In the genomic region with DNA sequence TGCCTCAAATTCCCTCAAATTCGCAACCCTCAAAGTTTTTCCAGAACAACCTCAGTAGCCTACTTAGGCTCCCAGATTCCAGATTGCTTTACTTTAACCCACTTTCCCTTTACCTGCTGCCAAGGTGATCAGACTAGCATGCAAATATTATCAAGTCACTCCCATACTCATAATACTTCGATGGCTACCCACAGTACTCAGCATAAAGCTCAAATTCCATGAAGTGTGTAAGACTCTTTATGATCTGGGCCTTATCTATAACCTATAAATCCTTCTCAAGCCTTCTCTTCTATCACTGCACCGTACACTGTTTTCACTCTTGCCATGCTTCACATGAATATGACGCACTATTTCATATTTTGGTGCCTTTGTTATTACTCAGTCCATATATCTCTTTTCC, we compare ENCODE assay signal across 28 cellular contexts.
"Had no signal": no experiment of that assay in that cellular context is flagged by ENCODE, and none has a peak within 500 bp of the region (broad histone marks: within the 10 kb centered on the region; RNA-seq: fewer than 3 reads in every experiment).

No MANE protein-coding gene starts in this region.

- H3K4me1 ChIP-seq: left lung, vagina had no signal

- DNase-seq: dermis blood vessel endothelial cell; effector memory CD4-positive, alpha-beta T cell; foreskin keratinocyte; heart left ventricle; kidney; left lung; mesenchymal stem cell; naive thymus-derived CD4-positive, alpha-beta T cell; nephron progenitor cell; occipital lobe; ovary; posterior cingulate gyrus; psoas muscle; right cardiac atrium; sigmoid colon; spleen; stimulated activated CD4-positive, alpha-beta T cell treated with anti-CD3 and anti-CD28 coated beads, Interleukin-4, amount 100 ng/mL, for 4 hours; stimulated activated naive CD8-positive, alpha-beta T cell treated with anti-CD3 and anti-CD28 coated beads, Interleukin-15, Interleukin-2, amounts not matched to agents 100 U/mL and 50 U/mL, for 24 hours; substantia nigra; upper lobe of right lung had no signal

- H3K27ac Mint-ChIP-seq: mesothelial cell of epicardium; naive thymus-derived CD4-positive, alpha-beta T cell; nephron progenitor cell; stimulated activated memory B cell treated with anti-CD40 and anti-IgM and Interleukin-4, amounts not matched to agents 10 μg/mL and 1 μg/mL and 100 μg/mL, for 72 hours had no signal

- ATAC-seq: foreskin keratinocyte; gastroesophageal sphincter; heart left ventricle; left lung; naive thymus-derived CD4-positive, alpha-beta T cell; psoas muscle; right cardiac atrium; stimulated activated memory B cell treated with anti-CD40 and anti-IgM and Interleukin-4, amounts not matched to agents 10 μg/mL and 1 μg/mL and 100 μg/mL, for 72 hours; stimulated activated naive CD8-positive, alpha-beta T cell treated with anti-CD3 and anti-CD28 coated beads, Interleukin-15, Interleukin-2, amounts not matched to agents 100 U/mL and 50 U/mL, for 24 hours; upper lobe of right lung had no signal

- H3K27me3 ChIP-seq: esophagus muscularis mucosa, foreskin keratinocyte, gastroesophageal sphincter, heart left ventricle, hepatocyte, left lung, ovary, sigmoid colon, spleen, tibial nerve, upper lobe of right lung, vagina had no signal

- H3K9me3 Mint-ChIP-seq: mesothelial cell of epicardium; nephron progenitor cell; stimulated activated memory B cell treated with anti-CD40 and anti-IgM and Interleukin-4, amounts not matched to agents 10 μg/mL and 1 μg/mL and 100 μg/mL, for 72 hours had no signal

- H3K27ac ChIP-seq: esophagus muscularis mucosa, foreskin keratinocyte, gastroesophageal sphincter, hepatocyte, ovary, psoas muscle, spleen, upper lobe of right lung, vagina had no signal

- H3K9me3 ChIP-seq: esophagus muscularis mucosa, gastroesophageal sphincter, left lung, ovary, psoas muscle, sigmoid colon, spleen, thoracic aorta, tibial nerve, upper lobe of right lung, vagina had no signal

- H3K4me3 ChIP-seq: esophagus muscularis mucosa, gastroesophageal sphincter, heart left ventricle, hepatocyte, left lung, ovary, psoas muscle, sigmoid colon, spleen, thoracic aorta, tibial nerve, upper lobe of right lung, vagina had no signal

- H3K36me3 ChIP-seq: esophagus muscularis mucosa, gastroesophageal sphincter, heart left ventricle, left lung, ovary, sigmoid colon, spleen, thoracic aorta, tibial nerve, upper lobe of right lung, vagina had no signal

- H3K36me3 Mint-ChIP-seq: mesothelial cell of epicardium; stimulated activated memory B cell treated with anti-CD40 and anti-IgM and Interleukin-4, amounts not matched to agents 10 μg/mL and 1 μg/mL and 100 μg/mL, for 72 hours had no signal

- H3K4me3 Mint-ChIP-seq: mesothelial cell of epicardium; naive thymus-derived CD4-positive, alpha-beta T cell; nephron progenitor cell; stimulated activated memory B cell treated with anti-CD40 and anti-IgM and Interleukin-4, amounts not matched to agents 10 μg/mL and 1 μg/mL and 100 μg/mL, for 72 hours had no signal

- H3K27me3 Mint-ChIP-seq: stimulated activated memory B cell treated with anti-CD40 and anti-IgM and Interleukin-4, amounts not matched to agents 10 μg/mL and 1 μg/mL and 100 μg/mL, for 72 hours had no signal
